In genomic region chr10:11225935-11226334, GRCh38 we compare ENCODE assay signal across 1 cellular context.
TF ChIP-seq lines count a peak whose summit lies in the region.

No MANE protein-coding gene starts in this region.

TF ChIP-seq in K562, 482 proteins besides CTCF, POLR2A, EP300 and RAD21 (continued from another document):
- TF ChIP-seq MGA (IDR thresholded peaks at IDR 0.05) (peak; percentile 31; the same call in 1 of the 2 replicates), ILF3 (IDR thresholded peaks at IDR 0.05; ENCODE audit: borderline replicate concordance) (no peak), ZNF354B (CRISPR knock-in tag; IDR thresholded peaks at IDR 0.05) (no peak), EZH2 (IDR thresholded peaks at IDR 0.05; ENCODE audit: borderline replicate concordance, low read depth, low read length) (no peak), CBX1 (IDR thresholded peaks at IDR 0.05; ENCODE audit: low read depth) (no peak), E2F6 (IDR thresholded peaks at IDR 0.05; ENCODE audit: borderline replicate concordance in 1 of 2, extremely low read depth in 1 of 2, insufficient read depth in 1 of 2, insufficient read length in 1 of 2, low read depth in 1 of 2, low read length in 1 of 2, poor library complexity in 1 of 2, severe bottlenecking in 1 of 2) (peak in 1 of 2 experiments; percentile 63), KLF1 (tag; IDR thresholded peaks at IDR 0.05) (no peak), YY1 (IDR thresholded peaks at IDR 0.05; ENCODE audit: borderline replicate concordance in 1 of 3, control insufficient read depth in 1 of 3, extremely low read depth in 1 of 3, insufficient read depth in 3 of 3, insufficient read length in 1 of 3, insufficient replicate concordance in 2 of 3, low read depth in 1 of 3, low read length in 2 of 3) (peak in 1 of 3 experiments; percentile 45), KDM2B (CRISPR knock-in tag; IDR thresholded peaks at IDR 0.05) (no peak), USF2 (CRISPR knock-in tag; IDR thresholded peaks at IDR 0.05) (no peak), SP2 (IDR thresholded peaks at IDR 0.05; ENCODE audit: extremely low read depth, low read depth, low read length, poor library complexity, severe bottlenecking) (no peak), FOXP1 (CRISPR knock-in tag; IDR thresholded peaks at IDR 0.05) (no peak), MAX (CRISPR knock-in tag; IDR thresholded peaks at IDR 0.05) (peak; percentile 41; the same call in 1 of the 2 replicates), KAT2B (IDR thresholded peaks at IDR 0.05; ENCODE audit: low read depth, low read length) (no peak), ZFP1 (CRISPR knock-in tag; IDR thresholded peaks at IDR 0.05) (no peak), RBM14 (IDR thresholded peaks at IDR 0.05; ENCODE audit: borderline replicate concordance, insufficient read depth, low read depth, low read length) (no peak), ZNF12 (CRISPR knock-in tag; IDR thresholded peaks at IDR 0.05) (no peak), ZNF655 (CRISPR knock-in tag; IDR thresholded peaks at IDR 0.05) (no peak), ETV1 (tag; conservative IDR thresholded peaks at IDR 0.05; ENCODE audit: low read depth) (no peak), NBN (IDR thresholded peaks at IDR 0.05; ENCODE audit: low read depth) (no peak), SLC30A9 (CRISPR knock-in tag; IDR thresholded peaks at IDR 0.05) (no peak)
